Comparison of ENCODE assay signal across 8 cellular contexts in genomic region chr19:11597202-11598102, GRCh38. TPM values are rescaled to one million over a fixed set of nuclear protein-coding genes. Genes with fewer than 3 reads are reported as not detected.
DNase-seq lines count a peak whose midpoint lies in the region; ATAC-seq, FAIRE-seq and TF ChIP-seq lines count a peak whose summit lies in the region.

Gene ZNF627, plus strand, starts transcription at chr19:11597483. Its CDS starts 145 bp downstream, at chr19:11597628.

- H3K27me3 ChIP-seq in BLaER1: no peaks in the 10 kb centered on the region

- peak within 1 kb of the TSS; percentile 77 for H3K4me2 ChIP-seq in BLaER1

- no peak for TF ChIP-seq CTCF in coronary artery (IDR thresholded peaks at IDR 0.05)

- ATAC-seq in HG03457 (IDR thresholded peaks at IDR 0.05; ENCODE audit: unreplicated experiment): peak; percentile 91

- peaks cover 52% of the 10 kb centered on the region for H3K4me1 ChIP-seq in BLaER1

- peaks cover 6% of the 10 kb centered on the region for H3K9me3 Mint-ChIP-seq in activated CD4-positive, alpha-beta T cell treated with anti-CD3 and anti-CD28 coated beads, Interleukin-2, amount 10 ng/mL, durations not matched to agents 24 days and 14 days

- H3K27ac ChIP-seq in BLaER1: peak within 1 kb of the TSS; percentile 99
- peak within 1 kb of the TSS; percentile 89 to 93 for H3K27ac ChIP-seq in coronary artery

- peak within 1 kb of the TSS; percentile 80 for H3K27ac Mint-ChIP-seq in activated CD4-positive, alpha-beta T cell treated with anti-CD3 and anti-CD28 coated beads, Interleukin-2, amount 10 ng/mL, durations not matched to agents 24 days and 14 days

- H4K20me1 ChIP-seq in BLaER1: peaks cover 44% of the 10 kb centered on the region

- FAIRE-seq in GM19239 (lab: Jason Lieb, UNC): peak; percentile 98

- H3K4me1 Mint-ChIP-seq in activated CD4-positive, alpha-beta T cell treated with anti-CD3 and anti-CD28 coated beads, Interleukin-2, amount 10 ng/mL, durations not matched to agents 24 days and 14 days: peaks cover 8% of the 10 kb centered on the region

- no peaks in the 10 kb centered on the region for H3K27me3 Mint-ChIP-seq in activated CD4-positive, alpha-beta T cell treated with anti-CD3 and anti-CD28 coated beads, Interleukin-2, amount 10 ng/mL, durations not matched to agents 24 days and 14 days

- H3K36me3 ChIP-seq in BLaER1: peaks cover 39% of the 10 kb centered on the region

- H3K36me3 Mint-ChIP-seq in activated CD4-positive, alpha-beta T cell treated with anti-CD3 and anti-CD28 coated beads, Interleukin-2, amount 10 ng/mL, durations not matched to agents 24 days and 14 days (ENCODE audit: low read depth): peaks cover 19% of the 10 kb centered on the region

- peaks cover 34% of the 10 kb centered on the region for H3K9me3 ChIP-seq in BLaER1

- DNase-seq in GM19239 (ENCODE audit: insufficient read length, low spot score) (peak; percentile 91), NCI-H524 treated with DMSO at 0.1 percent for 48 hours (lab: John Stamatoyannopoulos, UW) (peak; percentile 94), coronary artery (ENCODE audit: low spot score) (peak; percentile 99), left kidney (ENCODE audit: low read depth, low spot score) (peak; percentile 99)
- DNase-seq in activated CD4-positive, alpha-beta T cell treated with anti-CD3 and anti-CD28 coated beads, Interleukin-2, amount 10 ng/mL, durations not matched to agents 24 days and 14 days: peak; percentile 99
- DNase-seq in stimulated activated CD4-positive, alpha-beta T cell treated with anti-CD3 and anti-CD28 coated beads, Interleukin-2, amount 100 ng/mL, for 24 hours: peak; percentile 98 to 99

- peak within 1 kb of the TSS; percentile 95 for H3K4me3 ChIP-seq in BLaER1
- peak within 1 kb of the TSS; percentile 95 for H3K4me3 ChIP-seq in coronary artery

- peak within 1 kb of the TSS; percentile 91 for H3K4me3 Mint-ChIP-seq in activated CD4-positive, alpha-beta T cell treated with anti-CD3 and anti-CD28 coated beads, Interleukin-2, amount 10 ng/mL, durations not matched to agents 24 days and 14 days

- intact Hi-C loops in activated CD4-positive, alpha-beta T cell treated with anti-CD3 and anti-CD28 coated beads, Interleukin-2, amount 10 ng/mL, durations not matched to agents 24 days and 14 days (cut with micrococcal nuclease): no loop called here

- H3K9ac ChIP-seq in BLaER1: peak within 1 kb of the TSS; percentile 99

RNA-seq across cellular contexts. Expression of gene ZNF627, which starts in this region (rescaled TPM):
- 5.2 and 7.1 TPM in 2 replicates for total RNA-seq in activated CD4-positive, alpha-beta T cell treated with anti-CD3 and anti-CD28 coated beads, Interleukin-2, amount 10 ng/mL, durations not matched to agents 24 days and 14 days

Comparison
In these comparisons a context has a peak if more than half of its experiments do, and no peak if none do; other contexts are left out.
1. Peak in every context shown above with its lines: DNase-seq, ATAC-seq, H3K4me3 ChIP-seq and H3K27ac ChIP-seq.